In genomic region chr1:38064232-38064903, GRCh38 we compare ENCODE assay signal across 14 cellular contexts. TPM values are rescaled to one million over a fixed set of nuclear protein-coding genes. Genes with fewer than 3 reads are reported as not detected.
A peak's percentile ranks its signal among the peaks of the same experiment; 100 is the strongest.
DNase-seq lines count a peak whose midpoint lies in the region; ATAC-seq, FAIRE-seq and TF ChIP-seq lines count a peak whose summit lies in the region.
"Had no signal": no experiment of that assay in that cellular context is flagged by ENCODE, and none has a peak within 500 bp of the region (broad histone marks: within the 10 kb centered on the region; RNA-seq: fewer than 3 reads in every experiment).

No MANE protein-coding gene starts in this region.

- H3K23ac ChIP-seq in H1 (ENCODE audit: insufficient read length) = no peak overlapping the region

- H3K79me1 ChIP-seq in H1 (ENCODE audit: low read depth, low read length) = peaks cover 8% of the 10 kb centered on the region; the same call in 1 of the 2 replicates

- H2BK12ac ChIP-seq in H1 (ENCODE audit: low read depth, low read length) = peak overlapping the region; percentile 35; the same call in 1 of the 2 replicates

- H3K4me2 ChIP-seq in H1 (ENCODE audit: insufficient read depth in 1 of 2, low read depth in 2 of 2, low read length in 2 of 2) = peak overlapping the region; percentile 43 to 57

- peak overlapping the region; percentile 4 for H4K91ac ChIP-seq in H1 (replicated peaks; ENCODE audit: insufficient read length, low read length)

- CTCF ChIA-PET in H1 (lab: Charles Lee; ENCODE audit: partially characterized antibody) = interaction anchor here (0.7 to 18.0 kb wide), 9 partner anchors 7 to 759 kb away, joined by 3 to 212 read pairs (median 3); no protein-coding TSS in a partner anchor

- peak overlapping the region; percentile 54 for H2AK5ac ChIP-seq in H1 (ENCODE audit: low read depth, low read length)

- no peak for FAIRE-seq in H1 (lab: Jason Lieb, UNC)
- FAIRE-seq: pancreas had no signal

- peak overlapping the region; percentile 8 for H3K4me3 ChIP-seq in NT2/D1 (ENCODE audit: insufficient read length, low read depth)
- H3K4me3 ChIP-seq in H1 (ENCODE audit: extremely low read depth in 1 of 4, insufficient read depth in 2 of 4, low read depth in 3 of 4, low read length in 4 of 4) = peak overlapping the region in 1 of 4 experiments; percentile 33; a peak in 1 of 8 replicates
- H3K4me3 ChIP-seq in mesodermal cell (ENCODE audit: extremely low read depth, insufficient read depth, low read length, poor library complexity, severe bottlenecking) = no peak overlapping the region
- H3K4me3 ChIP-seq in gastroesophageal sphincter = no peak overlapping the region
- H3K4me3 ChIP-seq: pancreas, testis had no signal

- no peaks in the 10 kb centered on the region for H3K27me3 ChIP-seq in NT2/D1 (ENCODE audit: insufficient read depth, insufficient read length)
- no peaks in the 10 kb centered on the region; a peak in 4 of 7 replicates for H3K27me3 ChIP-seq in H1 (replicated peaks in 1 of 4; ENCODE audit: control insufficient read depth in 3 of 4, extremely low read depth in 1 of 4, insufficient read depth in 3 of 4, low read length in 3 of 4)
- H3K27me3 ChIP-seq in gastroesophageal sphincter = peaks cover 23% of the 10 kb centered on the region
- H3K27me3 ChIP-seq: pancreas, testis had no signal

- peak overlapping the region; percentile 76 for H3K9ac ChIP-seq in NT2/D1 (ENCODE audit: insufficient read length, low read depth)
- no peak overlapping the region for H3K9ac ChIP-seq in H1 (replicated peaks in 1 of 4; ENCODE audit: extremely low read depth in 1 of 4, low read depth in 3 of 4, low read length in 3 of 4)

- H2AFZ ChIP-seq in H1 (ENCODE audit: low read length) = no peak overlapping the region; the same call in 1 of the 2 replicates

- H3K23me2 ChIP-seq in H1 (ENCODE audit: low read depth, low read length) = no peaks in the 10 kb centered on the region

- H3K9me3 ChIP-seq in NT2/D1 (ENCODE audit: insufficient read depth, low read length) = no peaks in the 10 kb centered on the region
- H3K9me3 ChIP-seq in H1 (ENCODE audit: insufficient read depth in 2 of 2, low read depth in 1 of 2, low read length in 1 of 2) = no peaks in the 10 kb centered on the region
- no peaks in the 10 kb centered on the region for H3K9me3 ChIP-seq in mesodermal cell (ENCODE audit: control insufficient read depth, low read length)
- H3K9me3 ChIP-seq in gastroesophageal sphincter = no peaks in the 10 kb centered on the region
- H3K9me3 ChIP-seq: pancreas, testis had no signal

- H2BK20ac ChIP-seq in H1 (ENCODE audit: low read length) = 0 out of 2 replicates have a peak overlapping the region, but pooled peaks have one; percentile 49

- no peak for TF ChIP-seq CTCF in H1 (IDR thresholded peaks at IDR 0.05; ENCODE audit: control extremely low read depth in 1 of 3, insufficient read depth in 1 of 3, low read depth in 1 of 3, low read length in 3 of 3)
- no peak for TF ChIP-seq CTCF in gastroesophageal sphincter (IDR thresholded peaks at IDR 0.05)

- H2BK120ac ChIP-seq in H1 (replicated peaks; ENCODE audit: low read depth, low read length) = no peak overlapping the region

- ATAC-seq in HG02840 (IDR thresholded peaks at IDR 0.05; ENCODE audit: low FRiP score, unreplicated experiment) (no peak), GM18907 (IDR thresholded peaks at IDR 0.05; ENCODE audit: unreplicated experiment) (no peak), gastroesophageal sphincter (no peak)
- ATAC-seq: pancreas had no signal

- H4K8ac ChIP-seq in H1 (ENCODE audit: extremely low read depth, insufficient read depth, low read length) = no peak overlapping the region; the same call in 1 of the 2 replicates

- H2BK5ac ChIP-seq in H1 (ENCODE audit: low read depth, low read length) = peak overlapping the region; percentile 66; the same call in 1 of the 2 replicates

- no peak overlapping the region; the same call in 1 of the 2 replicates for H3K18ac ChIP-seq in H1 (ENCODE audit: extremely low read depth, low read length)

- no peaks in the 10 kb centered on the region for H3K36me3 ChIP-seq in NT2/D1 (ENCODE audit: insufficient read depth, insufficient read length, low read length)
- H3K36me3 ChIP-seq in H1 (ENCODE audit: control insufficient read depth in 2 of 4, insufficient read depth in 4 of 4, low read length in 3 of 4) = no peaks in the 10 kb centered on the region
- H3K36me3 ChIP-seq in mesodermal cell (ENCODE audit: control insufficient read depth, insufficient read depth, low read length) = no peaks in the 10 kb centered on the region
- H3K36me3 ChIP-seq in gastroesophageal sphincter = no peaks in the 10 kb centered on the region
- H3K36me3 ChIP-seq: pancreas had no signal

- POLR2A ChIA-PET in H1 (lab: Charles Lee; ENCODE audit: partially characterized antibody) = interaction anchor here (0.5 to 1.7 kb wide), 7 partner anchors 11 to 742 kb away, joined by 3 to 5 read pairs (median 3); no protein-coding TSS in a partner anchor

- H3K56ac ChIP-seq in H1 (replicated peaks; ENCODE audit: insufficient read length, low read depth, low read length) = no peak overlapping the region

- H2BK15ac ChIP-seq in H1 (ENCODE audit: low read length) = 0 out of 2 replicates have a peak overlapping the region, but pooled peaks have one; percentile 9

- TF ChIP-seq EP300 in H1 (IDR thresholded peaks at IDR 0.05; ENCODE audit: borderline replicate concordance in 1 of 2, low read depth in 2 of 2, low read length in 2 of 2) (no peak), gastroesophageal sphincter (IDR thresholded peaks at IDR 0.05) (no peak)

- DNase-seq in EH (ENCODE audit: low read depth) (peak; percentile 70), NT2/D1 (ENCODE audit: low read depth, low spot score) (no peak), H1 (ENCODE audit: low read depth in 1 of 2, low spot score in 2 of 2) (no peak), NCI-H1930 (lab: John Stamatoyannopoulos, UW) (no peak)
- DNase-seq: immature natural killer cell, NCI-H146, OCI-M1, pancreas, testis had no signal

- 56% methylated on average over 11 of the region's 11 CpGs; no CpG with 5 or more reads in 1 of the 2 experiments for WGBS in H1 (ENCODE audit: extremely low coverage in 1 of 2, insufficient coverage in 1 of 2, insufficient read length in 1 of 2, insufficient replicate concordance in 2 of 2, low coverage in 1 of 2, low lambda C conversion rate in 2 of 2, missing lambda C conversion rate in 1 of 2), 2 experiments
- WGBS in mesodermal cell (ENCODE audit: insufficient coverage in 2 of 2), 2 experiments = 31 to 61% methylated on average over 6 to 7 of the region's 11 CpGs
- WGBS in gastroesophageal sphincter (ENCODE audit: low coverage in 1 of 2), 2 donors = 80% methylated on average over 1 of the region's 11 CpGs; no CpG with 5 or more reads in 1 of the 2 donors

- H3K14ac ChIP-seq in H1 (ENCODE audit: insufficient read length) = no peak overlapping the region

- no peak overlapping the region for H4K5ac ChIP-seq in H1 (ENCODE audit: insufficient read length, low read depth, low read length)

- TF ChIP-seq POLR2A in H1 (IDR thresholded peaks at IDR 0.05; ENCODE audit: control extremely low read depth in 1 of 2, low read depth in 2 of 2, low read length in 2 of 2) (no peak), gastroesophageal sphincter (IDR thresholded peaks at IDR 0.05) (no peak)

- no peak for TF ChIP-seq RAD21 in H1 (IDR thresholded peaks at IDR 0.05 in 1 of 2, conservative IDR thresholded peaks at IDR 0.05 in 1 of 2; ENCODE audit: low read depth in 2 of 2, low read length in 2 of 2)

- H3K4me1 ChIP-seq in NT2/D1 (ENCODE audit: insufficient read depth, insufficient read length) = peaks cover 36% of the 10 kb centered on the region
- peaks cover 0 to 22% (median 13%) of the 10 kb centered on the region in 4 experiments; a peak in 6 of 7 replicates for H3K4me1 ChIP-seq in H1 (replicated peaks in 1 of 4; ENCODE audit: control insufficient read depth in 3 of 4, insufficient read depth in 4 of 4, low read length in 3 of 4)
- H3K4me1 ChIP-seq in mesodermal cell (ENCODE audit: control insufficient read depth, insufficient read depth, low read length, poor library complexity, severe bottlenecking) = peaks cover 9% of the 10 kb centered on the region
- no peaks in the 10 kb centered on the region for H3K4me1 ChIP-seq in gastroesophageal sphincter
- H3K4me1 ChIP-seq: testis had no signal

- no peak overlapping the region for H3K4ac ChIP-seq in H1 (replicated peaks; ENCODE audit: insufficient read length, low read depth, low read length)

- H4K20me1 ChIP-seq in H1 (replicated peaks in 1 of 2; ENCODE audit: control insufficient read depth in 1 of 2, insufficient read depth in 2 of 2, low read length in 2 of 2) = peaks cover 0 to 6% of the 10 kb centered on the region in 2 experiments

- H3K79me2 ChIP-seq in H1 (ENCODE audit: control insufficient read depth in 1 of 2, insufficient read depth in 2 of 2, low read length in 2 of 2) = peaks cover 0 to 2% of the 10 kb centered on the region in 2 experiments; a peak in 1 of 4 replicates

- H3K27ac ChIP-seq in H1 (ENCODE audit: low read depth, low read length) (no peak overlapping the region), mesodermal cell (ENCODE audit: low read depth, low read length, severe bottlenecking) (peak overlapping the region; percentile 71), gastroesophageal sphincter (no peak overlapping the region)
- H3K27ac ChIP-seq: pancreas, testis had no signal

RNA-seq across cellular contexts. Expression of gene POU3F1, which starts 17.8 kb away (rescaled TPM):
- total RNA-seq in H1 (2021; fragmentation: NEBNext Ultra II Directional; extraction: Animal tissue kit (Norgen Biotek cat#: 25700)) = 10.8 and 11.6 TPM in 2 replicates
- 4.2 and 7.1 TPM in 2 replicates for polyA plus RNA-seq in H1 (2011; rRNA removed)
- 3.5 TPM for polyA plus RNA-seq in H1 (2011; cell fraction: cytosol; rRNA removed)
- polyA plus RNA-seq in H1 (2011; cell fraction: nucleus; rRNA removed) = 4.9 TPM
- 4.0 to 6.8 TPM (median 6.4 TPM) in 4 replicates for polyA plus RNA-seq in H1 (2012, experiment 1 of 2)
- 4.1 TPM for polyA plus RNA-seq in H1 (2012, experiment 2 of 2)
- 15.0 TPM for polyA plus RNA-seq in H1 (2013, experiment 1 of 2)
- 15.5 TPM for polyA plus RNA-seq in H1 (2013, experiment 2 of 2)
- polyA minus RNA-seq in H1 (2011; rRNA and poly(A)+ RNA removed) = 0.95 and 1.5 TPM in 2 replicates
- 6.5 TPM for polyA minus RNA-seq in H1 (2011; cell fraction: cytosol; rRNA and poly(A)+ RNA removed)
- 7.7 TPM for polyA minus RNA-seq in H1 (2011; cell fraction: nucleus; rRNA and poly(A)+ RNA removed)
- polyA plus RNA-seq in mesodermal cell (2013, experiment 1 of 2) = 0.96 TPM
- 0.71 TPM for polyA plus RNA-seq in mesodermal cell (2013, experiment 2 of 2)
- under 1 TPM in 1 of 4 donors, not detected in 3; 0.20 TPM for total RNA-seq in gastroesophageal sphincter
- polyA plus RNA-seq: CD14-positive monocyte had no signal

RNA-seq across cellular contexts. Expression of gene UTP11, which starts 51.8 kb away (rescaled TPM):
- 56.4 and 60.5 TPM in 2 replicates for total RNA-seq in H1 (2021; fragmentation: NEBNext Ultra II Directional; extraction: Animal tissue kit (Norgen Biotek cat#: 25700))
- polyA plus RNA-seq in H1 (2011; rRNA removed) = 18.2 and 19.5 TPM in 2 replicates
- polyA plus RNA-seq in H1 (2011; cell fraction: cytosol; rRNA removed) = 28.8 TPM
- 7.3 TPM for polyA plus RNA-seq in H1 (2011; cell fraction: nucleus; rRNA removed)
- 22.7 to 38.5 TPM (median 29.0 TPM) in 4 replicates for polyA plus RNA-seq in H1 (2012, experiment 1 of 2)
- 11.9 TPM for polyA plus RNA-seq in H1 (2012, experiment 2 of 2)
- 54.9 TPM for polyA plus RNA-seq in H1 (2013, experiment 1 of 2)
- polyA plus RNA-seq in H1 (2013, experiment 2 of 2) = 52.3 TPM
- polyA minus RNA-seq in H1 (2011; rRNA and poly(A)+ RNA removed) = 10.0 and 10.4 TPM in 2 replicates
- polyA minus RNA-seq in H1 (2011; cell fraction: cytosol; rRNA and poly(A)+ RNA removed) = 18.9 TPM
- 18.2 TPM for polyA minus RNA-seq in H1 (2011; cell fraction: nucleus; rRNA and poly(A)+ RNA removed)
- 63.0 TPM for polyA plus RNA-seq in mesodermal cell (2013, experiment 1 of 2)
- polyA plus RNA-seq in mesodermal cell (2013, experiment 2 of 2) = 61.6 TPM
- total RNA-seq in gastroesophageal sphincter = 10 to 100 TPM; 50.7 to 79.2 (median 59.8) TPM

RNA-seq across cellular contexts. Expression of gene FHL3, which starts 59.1 kb away (rescaled TPM):
- total RNA-seq in H1 (2021; fragmentation: NEBNext Ultra II Directional; extraction: Animal tissue kit (Norgen Biotek cat#: 25700)) = 35.6 and 35.8 TPM in 2 replicates
- polyA plus RNA-seq in H1 (2011; rRNA removed) = 14.3 and 22.8 TPM in 2 replicates
- polyA plus RNA-seq in H1 (2011; cell fraction: cytosol; rRNA removed) = 12.5 TPM
- polyA plus RNA-seq in H1 (2011; cell fraction: nucleus; rRNA removed) = 20.9 TPM
- 21.0 to 35.7 TPM (median 34.1 TPM) in 4 replicates for polyA plus RNA-seq in H1 (2012, experiment 1 of 2)
- 51.4 TPM for polyA plus RNA-seq in H1 (2012, experiment 2 of 2)
- 32.0 TPM for polyA plus RNA-seq in H1 (2013, experiment 1 of 2)
- 33.4 TPM for polyA plus RNA-seq in H1 (2013, experiment 2 of 2)
- polyA minus RNA-seq in H1 (2011; rRNA and poly(A)+ RNA removed) = 9.7 and 19.7 TPM in 2 replicates
- polyA minus RNA-seq in H1 (2011; cell fraction: cytosol; rRNA and poly(A)+ RNA removed) = 13.7 TPM
- polyA minus RNA-seq in H1 (2011; cell fraction: nucleus; rRNA and poly(A)+ RNA removed) = 22.4 TPM
- polyA plus RNA-seq in mesodermal cell (2013, experiment 1 of 2) = 73.2 TPM
- polyA plus RNA-seq in mesodermal cell (2013, experiment 2 of 2) = 62.8 TPM
- total RNA-seq in gastroesophageal sphincter = 10 to 100 TPM; 25.8 to 58.4 (median 30.6) TPM
